ENCODE assay signal across 21 cellular contexts in genomic region chr12:39205969-39206368, GRCh38.
DNase-seq lines count a peak whose midpoint lies in the region; ATAC-seq, FAIRE-seq and TF ChIP-seq lines count a peak whose summit lies in the region.
"Had no signal": no experiment of that assay in that cellular context is flagged by ENCODE, and none has a peak within 500 bp of the region (broad histone marks: within the 10 kb centered on the region; RNA-seq: fewer than 3 reads in every experiment).

No MANE protein-coding gene starts in this region.

- no peaks in the 10 kb centered on the region for H3K36me3 ChIP-seq in pancreas
- H3K36me3 ChIP-seq: breast epithelium, SJSA1 had no signal

- no peaks in the 10 kb centered on the region for H3K4me1 ChIP-seq in pancreas
- H3K4me1 ChIP-seq: breast epithelium, SJSA1 had no signal

- no peaks in the 10 kb centered on the region for H3K27me3 ChIP-seq in pancreas
- H3K27me3 ChIP-seq: breast epithelium, SJSA1 had no signal

- no peak overlapping the region for H3K27ac ChIP-seq in pancreas
- H3K27ac ChIP-seq: breast epithelium, SJSA1 had no signal

- H3K4me3 ChIP-seq in pancreas = no peak overlapping the region
- H3K4me3 ChIP-seq: breast epithelium, SJSA1 had no signal

- H3K9me3 ChIP-seq in pancreas = no peaks in the 10 kb centered on the region
- H3K9me3 ChIP-seq: SJSA1 had no signal

- DNase-seq in RPMI7951 (ENCODE audit: low read depth) (peak; percentile 13), NCI-H774 (lab: John Stamatoyannopoulos, UW) (no peak), pancreas (no peak), DMS153 (lab: John Stamatoyannopoulos, UW) (no peak), NCI-H748 treated with DMSO at 0.1 percent for 48 hours (lab: John Stamatoyannopoulos, UW) (no peak)
- DNase-seq: activated CD4-positive, CD25-positive, alpha-beta regulatory T cell; activated naive CD8-positive, alpha-beta T cell treated with anti-CD3 and anti-CD28 coated beads for 36 hours; CD8-positive, alpha-beta T cell; DMS79 treated with DMSO at 0.1 percent for 48 hours; GOT3; NCI-H2029 treated with DMSO at 0.1 percent for 48 hours; NCI-H510A; occipital lobe; T-helper 2 cell had no signal

- no peak for TF ChIP-seq CTCF in pancreas (IDR thresholded peaks at IDR 0.05)

- peak; percentile 79 for ATAC-seq in GM18508 (IDR thresholded peaks at IDR 0.05; ENCODE audit: insufficient read depth, unreplicated experiment)
- peak; percentile 82 for ATAC-seq in GM21360 (IDR thresholded peaks at IDR 0.05; ENCODE audit: unreplicated experiment)
- ATAC-seq in HG03280 (IDR thresholded peaks at IDR 0.05; ENCODE audit: unreplicated experiment) = peak; percentile 55
- ATAC-seq in pancreas = no peak
- ATAC-seq: CD8-positive, alpha-beta T cell; sciatic nerve had no signal

- intact Hi-C loops in pancreas (cut with DNase I) = no loop called here

- 43 to 61% methylated on average over 4 of the region's 4 CpGs for WGBS in pancreas, 2 donors

- FAIRE-seq in pancreas (lab: Jason Lieb, UNC) = no peak
- FAIRE-seq: urothelium cell line had no signal

Comparison
In these comparisons a context has a peak if more than half of its experiments do, and no peak if none do; other contexts are left out.
1. ATAC-seq: peak in GM18508 (single experiment), GM21360 (single experiment) and HG03280 (single experiment); none in pancreas (0 of 4).